In genomic region chr18:22689711-22690110, GRCh38 we compare ENCODE assay signal across 20 cellular contexts.
"Had no signal": no experiment of that assay in that cellular context is flagged by ENCODE, and none has a peak within 500 bp of the region (broad histone marks: within the 10 kb centered on the region; RNA-seq: fewer than 3 reads in every experiment).

No MANE protein-coding gene starts in this region.

- ATAC-seq: effector memory CD8-positive, alpha-beta T cell had no signal

- H3K9me3 ChIP-seq: sigmoid colon, thoracic aorta, vagina had no signal

- FAIRE-seq: astrocyte, colon had no signal

- H3K27ac ChIP-seq: dorsolateral prefrontal cortex, left ventricle myocardium inferior, parathyroid adenoma, sigmoid colon, spleen, thoracic aorta, vagina had no signal

- H3K4me1 ChIP-seq: left ventricle myocardium inferior, parathyroid adenoma, sigmoid colon, vagina had no signal

- H3K36me3 ChIP-seq: left ventricle myocardium inferior, sigmoid colon, spleen, thoracic aorta, vagina had no signal

- H3K4me3 ChIP-seq: dorsolateral prefrontal cortex, left ventricle myocardium inferior, sigmoid colon, spleen, thoracic aorta, vagina had no signal

- H3K27me3 ChIP-seq: dorsolateral prefrontal cortex, sigmoid colon, spleen, vagina had no signal

- H3K79me2 ChIP-seq: parathyroid adenoma had no signal

- H2AFZ ChIP-seq: parathyroid adenoma had no signal

- DNase-seq: activated CD4-positive, alpha-beta T cell treated with anti-CD3 and anti-CD28 coated beads for 4 hours; activated CD4-positive, alpha-beta T cell treated with anti-CD3 and anti-CD28 coated beads, Interleukin-2, amount 50 U/mL, for 48 hours; activated CD4-positive, CD25-positive, alpha-beta regulatory T cell; activated naive CD4-positive, alpha-beta T cell treated with Interleukin-2 at 50 U/mL for 16 hours; activated naive CD8-positive, alpha-beta T cell treated with anti-CD3 and anti-CD28 coated beads for 36 hours; activated T-cell treated with anti-CD3 and anti-CD28 coated beads, Interleukin-2, amount 50 U/mL, for 48 hours; dorsolateral prefrontal cortex; effector memory CD8-positive, alpha-beta T cell; left ventricle myocardium inferior; nephron progenitor cell; sigmoid colon; spleen; stimulated activated CD4-positive, alpha-beta T cell treated with anti-CD3 and anti-CD28 coated beads, Interleukin-4, amount 100 ng/mL, for 24 hours; stimulated activated naive CD4-positive, alpha-beta T cell treated with Interleukin-2 at 50 U/mL for 16 hours; T1000 had no signal

- H3K9ac ChIP-seq: parathyroid adenoma had no signal
